ENCODE assay signal across 8 cellular contexts in genomic region chr22:21867528-21868266, GRCh38.
DNase-seq lines count a peak whose midpoint lies in the region; ATAC-seq and TF ChIP-seq lines count a peak whose summit lies in the region.

MAPK1 (minus strand) TSS chr22:21867645; CDS start chr22:21867440, 205 bp downstream.

- peak within 1 kb of the TSS; percentile 84 for H3K4me3 ChIP-seq in AG04449 (ENCODE audit: low read depth, low read length)

- ATAC-seq in GM18867 (IDR thresholded peaks at IDR 0.05; ENCODE audit: unreplicated experiment) (peak; percentile 78), HG03103 (IDR thresholded peaks at IDR 0.05; ENCODE audit: low read depth, unreplicated experiment) (peak; percentile 73)

- peak; percentile 50 for TF ChIP-seq CTCF in AG04449 (IDR thresholded peaks at IDR 0.05; ENCODE audit: insufficient read depth, low read length, missing control alignments)

- CTCF ChIA-PET in AG04449 (lab: Yijun Ruan, JAX): interaction anchor here (0.9 to 1.6 kb wide), 3 partner anchors 11 to 71 kb away, joined by 3 to 6 read pairs (median 3); no protein-coding TSS in a partner anchor

- POLR2A ChIA-PET in AG04449 (lab: Yijun Ruan, JAX): interaction anchor here (0.7 kb wide), 1 partner anchor 9 kb away, joined by 5 read pairs; no protein-coding TSS in a partner anchor

- DNase-seq in AG04449 (ENCODE audit: low read depth, low spot score): no peak
- peak; percentile 95 for DNase-seq in NCI-H2227 (lab: John Stamatoyannopoulos, UW; ENCODE audit: unreplicated experiment)
- peak; percentile 86 to 93 (median 90) for DNase-seq in activated CD4-positive, CD25-positive, alpha-beta regulatory T cell (lab: John Stamatoyannopoulos, UW)
- DNase-seq in central memory CD4-positive, alpha-beta T cell: peak; percentile 90
- DNase-seq in islet precursor cell: peak; percentile 96
- DNase-seq in stimulated activated CD4-positive, alpha-beta T cell treated with anti-CD3 and anti-CD28 coated beads, Interleukin-12 subunit alpha, Interleukin-12 subunit beta, amount 100 ng/mL, for 48 hours (ENCODE audit: low read depth in 2 of 3, low spot score in 1 of 3): peak; percentile 89 to 92 (median 89)
